Comparison of ENCODE assay signal across 19 cellular contexts in genomic region chr4:182932651-182933050, GRCh38. TPM values are rescaled to one million over a fixed set of nuclear protein-coding genes. Genes with fewer than 3 reads are reported as not detected.
A peak's percentile ranks its signal among the peaks of the same experiment; 100 is the strongest.
DNase-seq lines count a peak whose midpoint lies in the region; ATAC-seq and TF ChIP-seq lines count a peak whose summit lies in the region.
"Had no signal": no experiment of that assay in that cellular context is flagged by ENCODE, and none has a peak within 500 bp of the region (broad histone marks: within the 10 kb centered on the region; RNA-seq: fewer than 3 reads in every experiment).

No MANE protein-coding gene starts in this region.

- H3K9me2 ChIP-seq in GM23248 (ENCODE audit: insufficient read depth): no peaks in the 10 kb centered on the region

- H3K27ac ChIP-seq in GM23248: peak overlapping the region; percentile 49; the same call in 1 of the 2 replicates
- H3K27ac ChIP-seq: 22Rv1; A549; BLaER1 treated with 17β-estradiol and CSF1 and Interleukin-3, amounts not matched to agents 10 nM and 100 nM; C4-2B had no signal

- no peak overlapping the region for H3K4me3 ChIP-seq in GM23248
- H3K4me3 ChIP-seq: A549; BLaER1 treated with 17β-estradiol and CSF1 and Interleukin-3, amounts not matched to agents 10 nM and 100 nM; GM12878 had no signal

- H3K36me3 Mint-ChIP-seq in natural killer cell treated with Interleukin-12 subunit alpha and Interleukin-12 subunit beta and Interleukin-15 and Interleukin-18, amount 100 ng/mL, for 72 hours: no peaks in the 10 kb centered on the region
- H3K36me3 Mint-ChIP-seq: CD8-positive, alpha-beta T cell had no signal

- H3K4me1 Mint-ChIP-seq in natural killer cell treated with Interleukin-12 subunit alpha and Interleukin-12 subunit beta and Interleukin-15 and Interleukin-18, amount 100 ng/mL, for 72 hours (ENCODE audit: low read depth in 2 of 2): no peaks in the 10 kb centered on the region
- H3K4me1 Mint-ChIP-seq: B cell had no signal

- no peaks in the 10 kb centered on the region for H3K9me3 Mint-ChIP-seq in natural killer cell treated with Interleukin-12 subunit alpha and Interleukin-12 subunit beta and Interleukin-15 and Interleukin-18, amount 100 ng/mL, for 72 hours
- H3K9me3 Mint-ChIP-seq: CD4-positive, alpha-beta T cell; CD8-positive, alpha-beta T cell had no signal

- in situ Hi-C loops in GM23248 (cut with MboI): loop anchor here (10.0 to 25.0 kb wide), 2 partner anchors 322 to 455 kb away; no protein-coding TSS in a partner anchor

- H3K9ac ChIP-seq in GM23248: no peak overlapping the region
- H3K9ac ChIP-seq: BLaER1 treated with 17β-estradiol and CSF1 and Interleukin-3, amounts not matched to agents 10 nM and 100 nM had no signal

- H4K20me1 ChIP-seq in GM23248 (ENCODE audit: insufficient read depth): no peaks in the 10 kb centered on the region
- H4K20me1 ChIP-seq: BLaER1 treated with 17β-estradiol and CSF1 and Interleukin-3, amounts not matched to agents 10 nM and 100 nM had no signal

- no peak overlapping the region for H3K4me2 ChIP-seq in GM23248 (ENCODE audit: unreplicated experiment)
- H3K4me2 ChIP-seq: A549; BLaER1 treated with 17β-estradiol and CSF1 and Interleukin-3, amounts not matched to agents 10 nM and 100 nM had no signal

- no peaks in the 10 kb centered on the region for H3K79me2 ChIP-seq in GM23248 (ENCODE audit: insufficient read depth)

- H2AFZ ChIP-seq in GM23248: no peak overlapping the region

- no peak for TF ChIP-seq CTCF in GM10266 (IDR thresholded peaks at IDR 0.05; ENCODE audit: control insufficient read depth, insufficient read depth, low read depth, missing control alignments)

- peaks cover 52% of the 10 kb centered on the region for H3K4me1 ChIP-seq in GM23248 (ENCODE audit: insufficient read depth)
- H3K4me1 ChIP-seq: BLaER1 treated with 17β-estradiol and CSF1 and Interleukin-3, amounts not matched to agents 10 nM and 100 nM had no signal

- no peak overlapping the region for H3K27ac Mint-ChIP-seq in natural killer cell treated with Interleukin-12 subunit alpha and Interleukin-12 subunit beta and Interleukin-15 and Interleukin-18, amount 100 ng/mL, for 72 hours
- H3K27ac Mint-ChIP-seq: B cell; CD4-positive, alpha-beta T cell; CD8-positive, alpha-beta T cell had no signal

- ATAC-seq in natural killer cell treated with Interleukin-12 subunit alpha and Interleukin-12 subunit beta and Interleukin-15 and Interleukin-18, amount 100 ng/mL, for 72 hours: no peak
- ATAC-seq: A549; CD8-positive, alpha-beta T cell; GM12878 had no signal

- H3K27me3 ChIP-seq in GM23248 (replicated peaks; ENCODE audit: insufficient read depth): no peaks in the 10 kb centered on the region
- H3K27me3 ChIP-seq: BLaER1 treated with 17β-estradiol and CSF1 and Interleukin-3, amounts not matched to agents 10 nM and 100 nM had no signal

- no peak overlapping the region for H3K4me3 Mint-ChIP-seq in natural killer cell treated with Interleukin-12 subunit alpha and Interleukin-12 subunit beta and Interleukin-15 and Interleukin-18, amount 100 ng/mL, for 72 hours
- H3K4me3 Mint-ChIP-seq: B cell; CD4-positive, alpha-beta T cell; CD8-positive, alpha-beta T cell had no signal

- H3K9me3 ChIP-seq in GM23248 (ENCODE audit: low read depth): no peaks in the 10 kb centered on the region
- H3K9me3 ChIP-seq: A549; BLaER1 treated with 17β-estradiol and CSF1 and Interleukin-3, amounts not matched to agents 10 nM and 100 nM; Caco-2 had no signal

- H3K36me3 ChIP-seq in GM23248 (ENCODE audit: low read depth): no peaks in the 10 kb centered on the region
- H3K36me3 ChIP-seq: BLaER1 treated with 17β-estradiol and CSF1 and Interleukin-3, amounts not matched to agents 10 nM and 100 nM had no signal

- peaks cover 47% of the 10 kb centered on the region for H3F3A ChIP-seq in GM23248 (ENCODE audit: insufficient read depth)

- DNase-seq in GM23248: no peak
- peak; percentile 61 for DNase-seq in amniotic epithelial cell (ENCODE audit: low read depth)
- DNase-seq in iris pigment epithelial cell (ENCODE audit: low read depth): peak; percentile 41
- no peak for DNase-seq in natural killer cell treated with Interleukin-12 subunit alpha and Interleukin-12 subunit beta and Interleukin-15 and Interleukin-18, amount 100 ng/mL, for 72 hours (ENCODE audit: low spot score)
- no peak for DNase-seq in activated effector memory CD4-positive, alpha-beta T cell treated with Interleukin-2 at 50 U/mL for 16 hours
- no peak for DNase-seq in GM10266 (ENCODE audit: extremely low spot score)
- DNase-seq: AML-193; Caco-2; Calu3; CD4-positive, alpha-beta T cell; CD8-positive, alpha-beta T cell; DMS79 treated with DMSO at 0.1 percent for 48 hours; GF-D8 had no signal

- 70 to 85% methylated on average over 5 of the region's 5 CpGs for WGBS in GM23248 (ENCODE audit: low coverage in 1 of 2, low lambda C conversion rate in 2 of 2, missing lambda C conversion rate in 2 of 2), 2 experiments

- H3K27me3 Mint-ChIP-seq in natural killer cell treated with Interleukin-12 subunit alpha and Interleukin-12 subunit beta and Interleukin-15 and Interleukin-18, amount 100 ng/mL, for 72 hours: peaks cover 16 to 19% of the 10 kb centered on the region in 2 donors

RNA-seq across cellular contexts. Expression of gene DCTD, which starts 15.5 kb away (rescaled TPM):
- 133 and 145 TPM in 2 replicates for total RNA-seq in GM23248 (2014; rRNA removed; shearing (Covaris generic))
- polyA plus RNA-seq in GM23248 (2016; fragmentation: Nextera tagmentation; extraction: Ambion mirVana): 169 and 170 TPM in 2 replicates
- total RNA-seq in natural killer cell treated with Interleukin-12 subunit alpha and Interleukin-12 subunit beta and Interleukin-15 and Interleukin-18, amount 100 ng/mL, for 72 hours: 100 to 1,000 TPM in 1 of 2 donors, 10 to 100 TPM in 1; 83.6 to 135 TPM

Comparison
In these comparisons a context has a peak if more than half of its experiments do, and no peak if none do; other contexts are left out.
1. DNase-seq: peak in amniotic epithelial cell (single experiment) and iris pigment epithelial cell (single experiment); none in GM23248 (single experiment), natural killer cell treated with Interleukin-12 subunit alpha and Interleukin-12 subunit beta and Interleukin-15 and Interleukin-18, amount 100 ng/mL, for 72 hours (single experiment), activated effector memory CD4-positive, alpha-beta T cell treated with Interleukin-2 at 50 U/mL for 16 hours (single experiment) and GM10266 (single experiment).